Comparison of ENCODE assay signal across 16 cellular contexts in the genomic region with DNA sequence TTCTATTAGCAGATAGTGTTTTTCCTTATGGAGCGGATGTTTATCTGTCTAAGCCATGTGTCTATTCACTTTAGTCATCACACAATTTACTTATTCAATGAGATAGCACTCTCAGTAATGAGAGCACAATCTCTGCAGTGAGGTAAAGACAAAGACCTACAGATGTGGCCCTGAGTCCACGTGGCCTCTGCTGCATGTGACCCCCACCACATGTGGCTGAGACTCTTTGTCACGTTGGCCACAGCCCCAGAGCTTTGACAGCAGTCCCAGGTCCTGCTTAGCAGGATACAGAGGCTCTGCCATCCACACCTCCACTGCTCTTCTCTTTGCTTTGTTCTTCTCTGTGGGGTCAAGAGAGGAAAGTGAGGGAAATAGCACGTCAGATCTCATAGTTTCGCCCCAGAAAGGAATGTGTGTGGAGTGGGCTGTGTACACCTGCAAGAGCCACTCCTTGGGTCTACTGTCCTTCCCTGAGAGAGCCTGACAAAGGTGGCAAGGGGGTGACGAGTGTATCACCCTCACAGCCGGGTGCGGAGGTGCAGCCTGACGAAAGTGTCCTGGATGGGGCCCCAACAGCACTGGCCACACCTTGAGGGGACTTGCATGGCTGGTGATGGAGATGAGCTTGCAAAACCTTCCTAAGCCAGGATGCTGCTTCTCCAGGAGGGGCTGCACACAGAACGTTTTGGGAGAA. TPM values are rescaled to one million over a fixed set of nuclear protein-coding genes. Genes with fewer than 3 reads are reported as not detected.
DNase-seq lines count a peak whose midpoint lies in the region; ATAC-seq and TF ChIP-seq lines count a peak whose summit lies in the region.
"Had no signal": no experiment of that assay in that cellular context is flagged by ENCODE, and none has a peak within 500 bp of the region (broad histone marks: within the 10 kb centered on the region; RNA-seq: fewer than 3 reads in every experiment).

No MANE protein-coding gene starts in this region.

- H3K4me1 Mint-ChIP-seq in CD8-positive, alpha-beta T cell (ENCODE audit: low read depth) = peaks cover 40% of the 10 kb centered on the region
- peaks cover 15 to 47% (median 38%) of the 10 kb centered on the region in 4 donors for H3K4me1 Mint-ChIP-seq in naive thymus-derived CD8-positive, alpha-beta T cell

- H3K9me3 Mint-ChIP-seq in CD8-positive, alpha-beta T cell = peaks cover 11% of the 10 kb centered on the region
- H3K9me3 Mint-ChIP-seq in naive thymus-derived CD8-positive, alpha-beta T cell = peaks cover 0 to 15% (median 8%) of the 10 kb centered on the region in 9 donors

- no peak overlapping the region for H3K4me3 ChIP-seq in CD8-positive, alpha-beta T cell (ENCODE audit: low read depth, low read length)
- H3K4me3 ChIP-seq in osteoblast (ENCODE audit: insufficient read depth, low read length) = no peak overlapping the region
- H3K4me3 ChIP-seq: BLaER1 had no signal

- peak; percentile 11 for DNase-seq in NCI-H2227 (lab: John Stamatoyannopoulos, UW; ENCODE audit: unreplicated experiment)
- no peak for DNase-seq in NCI-H2227 treated with DMSO at 0.1 percent for 48 hours (lab: John Stamatoyannopoulos, UW)
- DNase-seq in CD8-positive, alpha-beta T cell = no peak
- peak; percentile 33 for DNase-seq in ecto neural progenitor cell (ENCODE audit: low spot score)
- DNase-seq in naive thymus-derived CD8-positive, alpha-beta T cell = no peak
- DNase-seq in sciatic nerve (ENCODE audit: low spot score) = no peak
- DNase-seq in osteoblast (ENCODE audit: insufficient read length, low spot score, missing footprints) = no peak
- DNase-seq: DMS53, HCEC 1CT, MV-4-11, NCI-H1417 treated with DMSO at 0.1 percent for 48 hours, NCI-H2029, NCI-H524 had no signal

- ATAC-seq in CD8-positive, alpha-beta T cell = no peak
- ATAC-seq in naive thymus-derived CD8-positive, alpha-beta T cell = no peak
- no peak for ATAC-seq in sciatic nerve
- no peak for ATAC-seq in HG03135 (IDR thresholded peaks at IDR 0.05; ENCODE audit: unreplicated experiment)

- H3K36me3 ChIP-seq in CD8-positive, alpha-beta T cell (ENCODE audit: insufficient read depth, low read length) = peaks cover 9% of the 10 kb centered on the region
- no peaks in the 10 kb centered on the region for H3K36me3 ChIP-seq in osteoblast (ENCODE audit: insufficient read depth, low read length)
- H3K36me3 ChIP-seq: BLaER1 had no signal

- H2AFZ ChIP-seq in osteoblast (ENCODE audit: low read length) = no peak overlapping the region

- H3K27me3 ChIP-seq in CD8-positive, alpha-beta T cell (ENCODE audit: insufficient read depth, low read length) = no peaks in the 10 kb centered on the region
- H3K27me3 ChIP-seq in osteoblast (ENCODE audit: insufficient read depth, low read length) = no peaks in the 10 kb centered on the region
- H3K27me3 ChIP-seq: BLaER1 had no signal

- no peaks in the 10 kb centered on the region for H3K79me2 ChIP-seq in osteoblast (ENCODE audit: insufficient read depth, low read length)

- H3K27ac Mint-ChIP-seq in CD8-positive, alpha-beta T cell = peak overlapping the region; percentile 2
- H3K27ac Mint-ChIP-seq in naive thymus-derived CD8-positive, alpha-beta T cell = peak overlapping the region in 9 of 10 donors; percentile 8 to 90 (median 78)

- no peak overlapping the region for H3K4me3 Mint-ChIP-seq in CD8-positive, alpha-beta T cell
- peak overlapping the region in 1 of 10 donors; percentile 11 for H3K4me3 Mint-ChIP-seq in naive thymus-derived CD8-positive, alpha-beta T cell

- peaks cover 25% of the 10 kb centered on the region for H3K4me1 ChIP-seq in CD8-positive, alpha-beta T cell (ENCODE audit: insufficient read depth, low read length)
- H3K4me1 ChIP-seq in osteoblast (ENCODE audit: insufficient read depth, low read length) = no peaks in the 10 kb centered on the region

- CTCF ChIA-PET in CD8-positive, alpha-beta T cell (lab: Charles Lee) = interaction anchor here (1.4 to 7.7 kb wide), 5 partner anchors 19 to 118 kb away, joined by 5 to 204 read pairs (median 14); no protein-coding TSS in a partner anchor

- H3K4me2 ChIP-seq in osteoblast (ENCODE audit: insufficient read depth, low read length) = no peak overlapping the region

- POLR2A ChIA-PET in CD8-positive, alpha-beta T cell (lab: Charles Lee) = no interaction called here
- POLR2A ChIA-PET in naive thymus-derived CD8-positive, alpha-beta T cell (lab: Charles Lee) = no interaction called here

- peaks cover 64% of the 10 kb centered on the region for H3K36me3 Mint-ChIP-seq in CD8-positive, alpha-beta T cell
- H3K36me3 Mint-ChIP-seq in naive thymus-derived CD8-positive, alpha-beta T cell = peaks cover 15 to 54% (median 29%) of the 10 kb centered on the region in 3 donors

- H3K27me3 Mint-ChIP-seq in CD8-positive, alpha-beta T cell (ENCODE audit: low read depth) = no peaks in the 10 kb centered on the region
- H3K27me3 Mint-ChIP-seq in naive thymus-derived CD8-positive, alpha-beta T cell = no peaks in the 10 kb centered on the region

- no peaks in the 10 kb centered on the region for H4K20me1 ChIP-seq in osteoblast (ENCODE audit: insufficient read depth, low read length)
- H4K20me1 ChIP-seq: BLaER1 had no signal

- intact Hi-C loops in CD8-positive, alpha-beta T cell (cut with DNase I, micrococcal nuclease) = no loop called here
- intact Hi-C loops in sciatic nerve (cut with DNase I) = no loop called here

- peaks cover 3% of the 10 kb centered on the region for H3K9me3 ChIP-seq in CD8-positive, alpha-beta T cell (ENCODE audit: low read length)
- H3K9me3 ChIP-seq in osteoblast (ENCODE audit: low read depth, low read length) = no peaks in the 10 kb centered on the region

- H3K27ac ChIP-seq in CD8-positive, alpha-beta T cell (ENCODE audit: low read depth, low read length) = no peak overlapping the region
- H3K27ac ChIP-seq in osteoblast (ENCODE audit: low read depth, low read length) = no peak overlapping the region
- H3K27ac ChIP-seq: 22Rv1, BLaER1 had no signal

- TF ChIP-seq CTCF in CD8-positive, alpha-beta T cell (IDR thresholded peaks at IDR 0.05) = no peak
- TF ChIP-seq CTCF in osteoblast (IDR thresholded peaks at IDR 0.05; ENCODE audit: extremely low read depth, low read depth, low read length) = no peak

RNA-seq across cellular contexts. Expression of a gene that starts 40.7 kb away (rescaled TPM):
- total RNA-seq in CD8-positive, alpha-beta T cell = 10 to 100 TPM; 15.3 to 16.3 TPM
- 10 to 100 TPM; 28.0 to 29.9 TPM for total RNA-seq in naive thymus-derived CD8-positive, alpha-beta T cell
- polyA plus RNA-seq in naive thymus-derived CD8-positive, alpha-beta T cell = 1 to 10 TPM; 5.5 to 6.2 (median 5.9) TPM
- total RNA-seq in sciatic nerve (0.36 TPM), osteoblast (not detected in 2 replicates)

Comparison
In these comparisons a context has a peak if more than half of its experiments do, and no peak if none do; other contexts are left out.
1. DNase-seq: peak in NCI-H2227 (single experiment) and ecto neural progenitor cell (single experiment); none in NCI-H2227 treated with DMSO at 0.1 percent for 48 hours (single experiment), CD8-positive, alpha-beta T cell (0 of 7), naive thymus-derived CD8-positive, alpha-beta T cell (0 of 10), sciatic nerve (single experiment) and osteoblast (single experiment).
2. RNA of a gene that starts 40.7 kb away (total RNA-seq): 28.0 to 29.9 TPM in naive thymus-derived CD8-positive, alpha-beta T cell and 15.3 to 16.3 TPM in CD8-positive, alpha-beta T cell; 0.36 TPM in sciatic nerve (single experiment) and not detected in osteoblast; every median in the first group is over 10 times any median in the second.